In the genomic region with DNA sequence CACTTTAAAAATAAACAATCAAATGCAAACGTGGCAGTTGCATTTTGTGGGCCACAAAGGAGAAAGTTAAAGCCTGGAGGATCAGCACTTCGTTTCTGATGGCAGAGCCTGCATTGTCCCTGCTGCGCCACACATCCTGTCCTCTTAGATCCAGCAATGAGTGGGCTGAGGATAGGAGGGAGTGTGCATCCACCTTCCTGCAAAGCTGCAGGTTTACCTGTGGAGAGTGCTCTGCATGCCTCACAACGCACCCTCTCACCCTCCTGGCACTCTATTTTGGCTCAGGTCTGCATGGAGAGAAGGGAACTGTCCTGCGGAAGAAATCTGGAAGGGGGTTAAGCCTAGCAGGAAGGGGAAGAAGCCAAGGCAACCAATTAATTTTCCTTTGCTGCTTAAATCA, we compare ENCODE assay signal across 1 cellular context.
TF ChIP-seq lines count a peak whose summit lies in the region.

No MANE protein-coding gene starts in this region.

TF ChIP-seq in GM23338, 12 proteins besides CTCF, POLR2A, EP300 and RAD21:
- no peak for TF ChIP-seq REST (IDR thresholded peaks at IDR 0.05; ENCODE audit: unreplicated experiment)
- TF ChIP-seq CREB1 (CRISPR knock-in tag; IDR thresholded peaks at IDR 0.05; ENCODE audit: low read depth): no peak
- no peak for TF ChIP-seq ZNF462 (CRISPR knock-in tag; IDR thresholded peaks at IDR 0.05)
- TF ChIP-seq EZH2phosphoT487 (IDR thresholded peaks at IDR 0.05; ENCODE audit: unreplicated experiment): no peak
- TF ChIP-seq JUNB (IDR thresholded peaks at IDR 0.05; ENCODE audit: unreplicated experiment): no peak
- no peak for TF ChIP-seq ZNF331 (CRISPR knock-in tag; IDR thresholded peaks at IDR 0.05; ENCODE audit: low read depth)
- no peak for TF ChIP-seq STAT1 (IDR thresholded peaks at IDR 0.05; ENCODE audit: unreplicated experiment)
- TF ChIP-seq ZNF114 (CRISPR knock-in tag; IDR thresholded peaks at IDR 0.05): no peak
- TF ChIP-seq POLR2AphosphoS5 (IDR thresholded peaks at IDR 0.05; ENCODE audit: low read depth): no peak
